In genomic region chr2:153477641-153478288, GRCh38 we compare ENCODE assay signal across 8 cellular contexts. TPM values are rescaled to one million over a fixed set of nuclear protein-coding genes. Genes with fewer than 3 reads are reported as not detected.
DNase-seq lines count a peak whose midpoint lies in the region; ATAC-seq and TF ChIP-seq lines count a peak whose summit lies in the region.

No MANE protein-coding gene starts in this region.

- no peak for TF ChIP-seq CTCF in neural cell (IDR thresholded peaks at IDR 0.05; ENCODE audit: poor library complexity, severe bottlenecking)

- no peaks in the 10 kb centered on the region for H3F3A ChIP-seq in neural cell (ENCODE audit: insufficient read depth, low read length, poor library complexity, severe bottlenecking)

- H3K27ac ChIP-seq in CD8-positive, alpha-beta memory T cell (ENCODE audit: low read depth, low read length): no peak overlapping the region
- no peak overlapping the region for H3K27ac ChIP-seq in neural cell (ENCODE audit: low read length)

- H3K9me3 ChIP-seq in CD8-positive, alpha-beta memory T cell (ENCODE audit: low read length): no peaks in the 10 kb centered on the region
- H3K9me3 ChIP-seq in neural cell (ENCODE audit: low read length): no peaks in the 10 kb centered on the region

- no peaks in the 10 kb centered on the region for H3K36me3 ChIP-seq in CD8-positive, alpha-beta memory T cell (ENCODE audit: insufficient read depth, low read length)
- no peaks in the 10 kb centered on the region for H3K36me3 ChIP-seq in neural cell (ENCODE audit: insufficient read depth, low read length)

- H3K9ac ChIP-seq in neural cell (ENCODE audit: low read length): peak overlapping the region; percentile 34

- POLR2A ChIA-PET in CD8-positive, alpha-beta memory T cell (lab: Charles Lee): no interaction called here

- peaks cover 21% of the 10 kb centered on the region for H3K4me1 ChIP-seq in CD8-positive, alpha-beta memory T cell (ENCODE audit: insufficient read depth, low read length)

- no peak for DNase-seq in CD8-positive, alpha-beta memory T cell
- DNase-seq in NCI-H2029 treated with DMSO at 0.1 percent for 48 hours (lab: John Stamatoyannopoulos, UW) (peak; percentile 28), dermis blood vessel endothelial cell (peak; percentile 4)

- H3K36me3 Mint-ChIP-seq in CD8-positive, alpha-beta memory T cell: no peaks in the 10 kb centered on the region

- no peaks in the 10 kb centered on the region for H3K9me2 ChIP-seq in neural cell (ENCODE audit: insufficient read depth, low read length)

- H3K27ac Mint-ChIP-seq in CD8-positive, alpha-beta memory T cell: peak overlapping the region in 2 of 8 donors; percentile 22 to 38

- H2AFZ ChIP-seq in neural cell (ENCODE audit: low read depth, low read length): no peak overlapping the region

- no peaks in the 10 kb centered on the region for H3K79me2 ChIP-seq in neural cell (replicated peaks; ENCODE audit: insufficient read depth, low read length)

- H4K20me1 ChIP-seq in neural cell (ENCODE audit: insufficient read depth): no peaks in the 10 kb centered on the region

- no peak overlapping the region for H3K4me2 ChIP-seq in neural cell (ENCODE audit: low read length)

- ATAC-seq in HG02763 (IDR thresholded peaks at IDR 0.05; ENCODE audit: unreplicated experiment): no peak
- ATAC-seq in GM21423 (IDR thresholded peaks at IDR 0.05; ENCODE audit: unreplicated experiment): no peak
- no peak for ATAC-seq in HG02588 (IDR thresholded peaks at IDR 0.05; ENCODE audit: unreplicated experiment)
- no peak for ATAC-seq in HG03442 (IDR thresholded peaks at IDR 0.05; ENCODE audit: unreplicated experiment)

- peaks cover 0 to 2% (median 0%) of the 10 kb centered on the region in 5 donors for H3K9me3 Mint-ChIP-seq in CD8-positive, alpha-beta memory T cell

- TF ChIP-seq RAD21 in neural cell (conservative IDR thresholded peaks at IDR 0.05): no peak

- no peak for TF ChIP-seq EP300 in neural cell (conservative IDR thresholded peaks at IDR 0.05; ENCODE audit: poor library complexity, severe bottlenecking)

- H3K4me3 Mint-ChIP-seq in CD8-positive, alpha-beta memory T cell: peak overlapping the region; percentile 57 to 86 (median 66)

- H3K27me3 ChIP-seq in CD8-positive, alpha-beta memory T cell (ENCODE audit: insufficient read depth, low read length, poor library complexity, severe bottlenecking): peaks cover 21% of the 10 kb centered on the region
- H3K27me3 ChIP-seq in neural cell (ENCODE audit: insufficient read depth, low read depth, low read length): peaks cover 31% of the 10 kb centered on the region

- peaks cover 11 to 30% (median 23%) of the 10 kb centered on the region in 3 donors for H3K4me1 Mint-ChIP-seq in CD8-positive, alpha-beta memory T cell

- H3K27me3 Mint-ChIP-seq in CD8-positive, alpha-beta memory T cell: peaks cover 21 to 84% of the 10 kb centered on the region in 2 donors

- CTCF ChIA-PET in CD8-positive, alpha-beta memory T cell (lab: Charles Lee): interaction anchor here (1.3 kb wide), 1 partner anchor 8 kb away, joined by 10 read pairs; no protein-coding TSS in a partner anchor

- peak overlapping the region; percentile 44 for H3K4me3 ChIP-seq in CD8-positive, alpha-beta memory T cell (ENCODE audit: low read length)
- H3K4me3 ChIP-seq in neural cell (ENCODE audit: low read length): peak overlapping the region; percentile 75

TF ChIP-seq in neural cell, 6 proteins besides CTCF, POLR2A, EP300 and RAD21:
- TF ChIP-seq SMC3 (conservative IDR thresholded peaks at IDR 0.05; ENCODE audit: poor library complexity): no peak
- no peak for TF ChIP-seq POLR2AphosphoS5 (IDR thresholded peaks at IDR 0.05)
- no peak for TF ChIP-seq MXI1 (conservative IDR thresholded peaks at IDR 0.05; ENCODE audit: poor library complexity, severe bottlenecking)
- no peak for TF ChIP-seq REST (IDR thresholded peaks at IDR 0.05; ENCODE audit: borderline replicate concordance)
- TF ChIP-seq TAF1 (IDR thresholded peaks at IDR 0.05; ENCODE audit: low read depth): no peak
- TF ChIP-seq EZH2 (IDR thresholded peaks at IDR 0.05; ENCODE audit: borderline replicate concordance, insufficient read depth, low read length, poor library complexity, severe bottlenecking): no peak
TF ChIP-seq in neural cell: peak in this region for 0.

RNA-seq across cellular contexts. Expression of gene RPRM, which starts 0.8 kb away (rescaled TPM):
- total RNA-seq in CD8-positive, alpha-beta memory T cell: not detected
- polyA plus RNA-seq in CD8-positive, alpha-beta memory T cell: not detected
- total RNA-seq in dermis blood vessel endothelial cell: not detected in 2 replicates
- 2.8 and 5.6 TPM in 2 replicates for polyA plus RNA-seq in neural cell
- polyA minus RNA-seq in neural cell: 2.4 and 2.7 TPM in 2 replicates

Comparison
In these comparisons a context has a peak if more than half of its experiments do, and no peak if none do; other contexts are left out.
1. DNase-seq: peak in NCI-H2029 treated with DMSO at 0.1 percent for 48 hours (single experiment) and dermis blood vessel endothelial cell (single experiment); none in CD8-positive, alpha-beta memory T cell (0 of 5).